28 cellular contexts compared by ENCODE assay signal in genomic region chr12:71125515-71125914, GRCh38. TPM values are rescaled to one million over a fixed set of nuclear protein-coding genes. Genes with fewer than 3 reads are reported as not detected.
A peak's percentile ranks its signal among the peaks of the same experiment; 100 is the strongest.
DNase-seq lines count a peak whose midpoint lies in the region; ATAC-seq and TF ChIP-seq lines count a peak whose summit lies in the region.
"Had no signal": no experiment of that assay in that cellular context is flagged by ENCODE, and none has a peak within 500 bp of the region (broad histone marks: within the 10 kb centered on the region; RNA-seq: fewer than 3 reads in every experiment).

No MANE protein-coding gene starts in this region.

- H3K27me3 Mint-ChIP-seq in CD14-positive monocyte (ENCODE audit: low read depth in 3 of 3): no peaks in the 10 kb centered on the region
- no peaks in the 10 kb centered on the region for H3K27me3 Mint-ChIP-seq in activated CD8-positive, alpha-beta T cell treated with anti-CD3 and anti-CD28 coated beads, Interleukin-2, amount 10 ng/mL, durations not matched to agents 7 days and 5 days (ENCODE audit: low read depth)
- H3K27me3 Mint-ChIP-seq: stimulated activated naive B cell treated with anti-CD40 and anti-IgM and Interleukin-4, amounts not matched to agents 10 μg/mL and 1 μg/mL and 100 μg/mL, for 72 hours had no signal

- peaks cover 0 to 2% (median 0%) of the 10 kb centered on the region in 7 donors for H3K9me3 Mint-ChIP-seq in CD14-positive monocyte
- H3K9me3 Mint-ChIP-seq in activated CD8-positive, alpha-beta T cell treated with anti-CD3 and anti-CD28 coated beads, Interleukin-2, amount 10 ng/mL, durations not matched to agents 7 days and 5 days (ENCODE audit: insufficient read depth): no peaks in the 10 kb centered on the region
- H3K9me3 Mint-ChIP-seq: CD8-positive, alpha-beta T cell; mesothelial cell of epicardium; natural killer cell; stimulated activated naive B cell treated with anti-CD40 and anti-IgM and Interleukin-4, amounts not matched to agents 10 μg/mL and 1 μg/mL and 100 μg/mL, for 72 hours had no signal

- peak; percentile 16 for TF ChIP-seq CTCF in brain microvascular endothelial cell (IDR thresholded peaks at IDR 0.05; ENCODE audit: low read depth, low read length, missing control alignments)
- no peak for TF ChIP-seq CTCF in CD14-positive monocyte (IDR thresholded peaks at IDR 0.05)
- TF ChIP-seq CTCF in esophagus muscularis mucosa (IDR thresholded peaks at IDR 0.05): no peak
- TF ChIP-seq CTCF in spleen (IDR thresholded peaks at IDR 0.05 in 8 of 11, conservative IDR thresholded peaks at IDR 0.05 in 3 of 11): no peak

- H3K27ac ChIP-seq in brain microvascular endothelial cell (no peak overlapping the region), esophagus muscularis mucosa (replicated peaks in 1 of 4) (no peak overlapping the region), spleen (no peak overlapping the region)
- H3K27ac ChIP-seq: thyroid gland had no signal

- H3K4me1 Mint-ChIP-seq in CD14-positive monocyte: no peaks in the 10 kb centered on the region
- H3K4me1 Mint-ChIP-seq in activated CD8-positive, alpha-beta T cell treated with anti-CD3 and anti-CD28 coated beads, Interleukin-2, amount 10 ng/mL, durations not matched to agents 7 days and 5 days (ENCODE audit: low read depth): no peaks in the 10 kb centered on the region
- H3K4me1 Mint-ChIP-seq: natural killer cell; stimulated activated naive B cell treated with anti-CD40 and anti-IgM and Interleukin-4, amounts not matched to agents 10 μg/mL and 1 μg/mL and 100 μg/mL, for 72 hours had no signal

- no peak for TF ChIP-seq POLR2A in esophagus muscularis mucosa (IDR thresholded peaks at IDR 0.05; ENCODE audit: low read depth)
- no peak for TF ChIP-seq POLR2A in spleen (IDR thresholded peaks at IDR 0.05)

- peak; percentile 6 for DNase-seq in COLO829 (ENCODE audit: low spot score)
- peak; percentile 14 to 28 for DNase-seq in NCI-H526 (lab: John Stamatoyannopoulos, UW)
- no peak for DNase-seq in brain microvascular endothelial cell
- no peak for DNase-seq in left lobe of liver (ENCODE audit: low spot score)
- no peak for DNase-seq in CD14-positive monocyte (ENCODE audit: low spot score)
- no peak for DNase-seq in activated CD8-positive, alpha-beta T cell treated with anti-CD3 and anti-CD28 coated beads, Interleukin-2, amount 10 ng/mL, durations not matched to agents 7 days and 5 days
- no peak for DNase-seq in esophagus muscularis mucosa (ENCODE audit: extremely low spot score)
- no peak for DNase-seq in spleen
- DNase-seq: activated CD4-positive, alpha-beta T cell treated with anti-CD3 and anti-CD28 coated beads, Interleukin-2, amount 50 U/mL, for 4 hours; activated naive CD4-positive, alpha-beta T cell; activated T-cell treated with anti-CD3 and anti-CD28 coated beads for 4 hours; amniotic stem cell; caudate nucleus; CD8-positive, alpha-beta T cell; DND-41; glutamatergic neuron; left cardiac atrium; natural killer cell; NCI-H1092 treated with DMSO at 0.1 percent for 48 hours; NCI-H2081; posterior cingulate gyrus; SHP77; stimulated activated CD4-positive, alpha-beta T cell treated with anti-CD3 and anti-CD28 coated beads, Interleukin-2, amount 100 ng/mL, for 24 hours; stimulated activated naive B cell treated with anti-CD40 and anti-IgM and Interleukin-4, amounts not matched to agents 10 μg/mL and 1 μg/mL and 100 μg/mL, for 72 hours; T-helper 2 cell; thyroid gland had no signal

- peak; percentile 96 for ATAC-seq in left lobe of liver
- ATAC-seq in activated CD8-positive, alpha-beta T cell treated with anti-CD3 and anti-CD28 coated beads, Interleukin-2, amount 10 ng/mL, durations not matched to agents 7 days and 5 days: no peak
- ATAC-seq: CD8-positive, alpha-beta T cell; left cardiac atrium; natural killer cell; stimulated activated naive B cell treated with anti-CD40 and anti-IgM and Interleukin-4, amounts not matched to agents 10 μg/mL and 1 μg/mL and 100 μg/mL, for 72 hours had no signal

- in situ Hi-C loops in brain microvascular endothelial cell (cut with HindIII; ENCODE audit: low pct_ligation_motif_present, low sequenced_read_pairs): no loop called here

- H3K27me3 ChIP-seq in brain microvascular endothelial cell (replicated peaks) (no peaks in the 10 kb centered on the region), esophagus muscularis mucosa (no peaks in the 10 kb centered on the region), spleen (replicated peaks in 1 of 7) (no peaks in the 10 kb centered on the region)
- H3K27me3 ChIP-seq: thyroid gland had no signal

- no peak overlapping the region for H3K4me3 Mint-ChIP-seq in CD14-positive monocyte
- no peak overlapping the region for H3K4me3 Mint-ChIP-seq in activated CD8-positive, alpha-beta T cell treated with anti-CD3 and anti-CD28 coated beads, Interleukin-2, amount 10 ng/mL, durations not matched to agents 7 days and 5 days
- H3K4me3 Mint-ChIP-seq: CD8-positive, alpha-beta T cell; mesothelial cell of epicardium; natural killer cell; stimulated activated naive B cell treated with anti-CD40 and anti-IgM and Interleukin-4, amounts not matched to agents 10 μg/mL and 1 μg/mL and 100 μg/mL, for 72 hours had no signal

- POLR2A ChIA-PET in activated CD8-positive, alpha-beta T cell treated with anti-CD3 and anti-CD28 coated beads, Interleukin-2, amount 10 ng/mL, durations not matched to agents 7 days and 5 days (lab: Charles Lee): no interaction called here

- no peak overlapping the region for H3K27ac Mint-ChIP-seq in CD14-positive monocyte
- no peak overlapping the region for H3K27ac Mint-ChIP-seq in activated CD8-positive, alpha-beta T cell treated with anti-CD3 and anti-CD28 coated beads, Interleukin-2, amount 10 ng/mL, durations not matched to agents 7 days and 5 days
- H3K27ac Mint-ChIP-seq: CD8-positive, alpha-beta T cell; mesothelial cell of epicardium; natural killer cell; stimulated activated naive B cell treated with anti-CD40 and anti-IgM and Interleukin-4, amounts not matched to agents 10 μg/mL and 1 μg/mL and 100 μg/mL, for 72 hours had no signal

- intact Hi-C loops in CD14-positive monocyte (cut with micrococcal nuclease) (no loop called here), esophagus muscularis mucosa (cut with DNase I) (no loop called here), spleen (cut with DNase I; ENCODE audit: low total_unique reads) (no loop called here)

- H3K36me3 Mint-ChIP-seq in CD14-positive monocyte: no peaks in the 10 kb centered on the region
- H3K36me3 Mint-ChIP-seq in activated CD8-positive, alpha-beta T cell treated with anti-CD3 and anti-CD28 coated beads, Interleukin-2, amount 10 ng/mL, durations not matched to agents 7 days and 5 days (ENCODE audit: low read depth): no peaks in the 10 kb centered on the region
- H3K36me3 Mint-ChIP-seq: CD8-positive, alpha-beta T cell; mesothelial cell of epicardium; natural killer cell; stimulated activated naive B cell treated with anti-CD40 and anti-IgM and Interleukin-4, amounts not matched to agents 10 μg/mL and 1 μg/mL and 100 μg/mL, for 72 hours had no signal

- H3K4me3 ChIP-seq in brain microvascular endothelial cell (ENCODE audit: low read depth, low read length) (no peak overlapping the region), esophagus muscularis mucosa (no peak overlapping the region), spleen (no peak overlapping the region)
- H3K4me3 ChIP-seq: thyroid gland had no signal

- WGBS in esophagus muscularis mucosa: 23% methylated on average over 2 of the region's 2 CpGs
- WGBS in spleen, 5 donors: 26 to 50% (median 47%) methylated on average over 2 of the region's 2 CpGs

- H3K9me3 ChIP-seq in esophagus muscularis mucosa (no peaks in the 10 kb centered on the region), spleen (no peaks in the 10 kb centered on the region)
- H3K9me3 ChIP-seq: thyroid gland had no signal

- H3K36me3 ChIP-seq in brain microvascular endothelial cell (replicated peaks) (no peaks in the 10 kb centered on the region), esophagus muscularis mucosa (no peaks in the 10 kb centered on the region), spleen (no peaks in the 10 kb centered on the region)
- H3K36me3 ChIP-seq: thyroid gland had no signal

- no peak for TF ChIP-seq EP300 in esophagus muscularis mucosa (IDR thresholded peaks at IDR 0.05)

- H3K4me1 ChIP-seq in esophagus muscularis mucosa (no peaks in the 10 kb centered on the region), spleen (no peaks in the 10 kb centered on the region)

- CTCF ChIA-PET in activated CD8-positive, alpha-beta T cell treated with anti-CD3 and anti-CD28 coated beads, Interleukin-2, amount 10 ng/mL, durations not matched to agents 7 days and 5 days (lab: Charles Lee): no interaction called here

RNA-seq across cellular contexts. Expression of gene TSPAN8, which starts 32.3 kb away (rescaled TPM):
- total RNA-seq in left lobe of liver: 12.0 TPM
- polyA plus RNA-seq in CD14-positive monocyte: not detected
- total RNA-seq in activated CD8-positive, alpha-beta T cell treated with anti-CD3 and anti-CD28 coated beads, Interleukin-2, amount 10 ng/mL, durations not matched to agents 7 days and 5 days: not detected
- 1 to 10 TPM in 2 of 4 donors, under 1 TPM in 1, not detected in 1; 0.29 to 2.2 (median 1.1) TPM for total RNA-seq in esophagus muscularis mucosa
- under 1 TPM in 1 of 7 donors, not detected in 6; 0.30 TPM for total RNA-seq in spleen
- polyA plus RNA-seq in spleen: 1 to 10 TPM in 1 of 3 donors, under 1 TPM in 2; 0.21 to 2.5 (median 0.37) TPM
- total RNA-seq: CD8-positive, alpha-beta T cell; H1; mesothelial cell of epicardium; natural killer cell had no signal
- polyA plus RNA-seq: H1 had no signal

Comparison
In these comparisons a context has a peak if more than half of its experiments do, and no peak if none do; other contexts are left out.
1. DNase-seq: peak in COLO829 (single experiment) and NCI-H526 (2 of 2); none in brain microvascular endothelial cell (single experiment), left lobe of liver (single experiment), CD14-positive monocyte (single experiment), activated CD8-positive, alpha-beta T cell treated with anti-CD3 and anti-CD28 coated beads, Interleukin-2, amount 10 ng/mL, durations not matched to agents 7 days and 5 days (single experiment), esophagus muscularis mucosa (single experiment) and spleen (single experiment).